ENCODE assay signal across 9 cellular contexts in the genomic region with DNA sequence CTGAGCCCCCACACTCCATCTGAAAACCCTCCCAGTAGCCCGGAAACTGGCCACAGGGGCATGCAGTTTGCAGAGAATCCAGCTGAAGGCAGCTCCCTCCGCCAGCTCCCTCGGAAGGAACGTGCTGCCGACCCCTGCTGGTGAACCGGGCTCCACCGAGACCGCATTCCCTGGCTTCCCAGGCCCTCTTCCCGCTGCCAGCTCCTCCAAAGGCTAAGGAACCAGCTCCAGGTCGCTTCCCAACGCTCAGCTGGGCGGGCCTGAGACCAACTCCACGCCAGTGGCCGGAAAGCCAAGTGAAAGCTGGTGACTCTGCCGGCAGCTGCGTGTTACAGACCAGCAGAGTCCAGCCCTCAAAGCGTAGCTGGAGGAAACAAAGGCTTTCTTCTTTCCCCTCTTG. TPM values are rescaled to one million over a fixed set of nuclear protein-coding genes. Genes with fewer than 3 reads are reported as not detected.
DNase-seq lines count a peak whose midpoint lies in the region; ATAC-seq lines count a peak whose summit lies in the region.
"Had no signal": no experiment of that assay in that cellular context is flagged by ENCODE, and none has a peak within 500 bp of the region (broad histone marks: within the 10 kb centered on the region; RNA-seq: fewer than 3 reads in every experiment).

No MANE protein-coding gene starts in this region.

- H3K36me3 ChIP-seq in H7 (replicated peaks; ENCODE audit: control insufficient read depth, insufficient read depth, low read length) = no peaks in the 10 kb centered on the region

- H3K27me3 ChIP-seq in H7 (ENCODE audit: control insufficient read depth, insufficient read depth, low read length) = no peaks in the 10 kb centered on the region

- no peak overlapping the region for H3K27ac Mint-ChIP-seq in T-helper 17 cell

- H3K4me3 ChIP-seq in H7 (ENCODE audit: insufficient read depth, low read depth, low read length) (no peak overlapping the region), skeletal muscle cell (ENCODE audit: low read depth, low read length) (peak overlapping the region; percentile 20)
- H3K4me3 ChIP-seq: SK-N-MC had no signal

- no peak overlapping the region for H3K4me3 Mint-ChIP-seq in T-helper 17 cell

- H3K9me3 ChIP-seq in T-helper 17 cell (ENCODE audit: control insufficient read depth, low read length, poor library complexity, severe bottlenecking) = no peaks in the 10 kb centered on the region

- H3K36me3 Mint-ChIP-seq in T-helper 17 cell (ENCODE audit: low read depth) = no peaks in the 10 kb centered on the region

- H3K4me1 Mint-ChIP-seq in T-helper 17 cell = peaks cover 4% of the 10 kb centered on the region

- ATAC-seq in T-helper 17 cell (no peak), HG02870 (IDR thresholded peaks at IDR 0.05; ENCODE audit: unreplicated experiment) (no peak)

- DNase-seq in H7 (peak; percentile 90), cerebellum (ENCODE audit: low spot score) (peak; percentile 50), inferior parietal cortex (ENCODE audit: extremely low spot score) (peak; percentile 51), skeletal muscle cell (ENCODE audit: low read depth) (peak; percentile 49), T-helper 17 cell (no peak), dedifferentiated amniotic fluid mesenchymal stem cell (ENCODE audit: extremely low spot score) (no peak)
- no peak for DNase-seq in activated T-cell treated with anti-CD3 and anti-CD28 coated beads, Interleukin-2, amount 50 U/mL, for 1 hour

- no peaks in the 10 kb centered on the region for H3K27me3 Mint-ChIP-seq in T-helper 17 cell

RNA-seq across cellular contexts. Expression of a gene that starts 35.8 kb away (rescaled TPM):
- 0.14 and 0.63 TPM in 2 replicates for total RNA-seq in H7 (2014; rRNA removed; shearing (Covaris generic))
- total RNA-seq in cerebellum (0.73 TPM), T-helper 17 cell (under 1 TPM in 1 of 2 donors, not detected in 1; 0.25 TPM)

RNA-seq across cellular contexts. Expression of a gene that starts 36.3 kb away (rescaled TPM):
- total RNA-seq in H7 (2014; rRNA removed; shearing (Covaris generic)) = 5.3 and 9.2 TPM in 2 replicates
- total RNA-seq in cerebellum (13.7 TPM), T-helper 17 cell (10 to 100 TPM; 73.6 to 87.8 TPM)

Comparison
In these comparisons a context has a peak if more than half of its experiments do, and no peak if none do; other contexts are left out.
1. DNase-seq: peak in H7 (single experiment), cerebellum (single experiment), inferior parietal cortex (single experiment) and skeletal muscle cell (single experiment); none in T-helper 17 cell (0 of 3), activated T-cell treated with anti-CD3 and anti-CD28 coated beads, Interleukin-2, amount 50 U/mL, for 1 hour (single experiment) and dedifferentiated amniotic fluid mesenchymal stem cell (single experiment).